9 cellular contexts compared by ENCODE assay signal in the genomic region with DNA sequence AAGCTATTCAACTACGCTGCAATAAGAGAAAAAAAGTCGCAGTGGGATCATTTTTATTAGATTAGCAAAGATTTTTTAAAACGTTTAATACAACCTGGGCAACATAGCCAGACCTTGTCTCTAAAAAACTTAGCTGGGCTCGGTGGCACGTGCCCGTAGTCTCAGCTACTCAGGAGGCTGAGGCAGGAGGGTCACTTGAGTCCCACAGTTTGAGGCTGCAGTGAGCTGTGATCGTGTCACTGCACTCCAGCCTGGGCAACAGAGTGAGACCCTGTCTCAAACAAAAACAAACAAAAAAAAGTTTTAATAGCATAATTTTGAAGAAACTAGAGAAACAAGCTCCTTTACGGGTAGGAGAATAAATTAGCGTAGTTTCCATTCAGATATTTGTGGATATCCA. TPM values are rescaled to one million over a fixed set of nuclear protein-coding genes. Genes with fewer than 3 reads are reported as not detected.
DNase-seq lines count a peak whose midpoint lies in the region; ATAC-seq, FAIRE-seq and TF ChIP-seq lines count a peak whose summit lies in the region.
"Had no signal": no experiment of that assay in that cellular context is flagged by ENCODE, and none has a peak within 500 bp of the region (broad histone marks: within the 10 kb centered on the region; RNA-seq: fewer than 3 reads in every experiment).

No MANE protein-coding gene starts in this region.

- no peak overlapping the region for H2BK12ac ChIP-seq in mesenchymal stem cell (ENCODE audit: low read length in 2 of 2)

- no peak overlapping the region for H2BK5ac ChIP-seq in mesenchymal stem cell (ENCODE audit: low read depth, low read length, poor library complexity, severe bottlenecking)

- intact Hi-C loops in A673 (cut with micrococcal nuclease; ENCODE audit: unreplicated experiment) = loop anchor here (5.0 to 10.0 kb wide), 2 partner anchors 132 to 235 kb away; a partner anchor contains a TSS
- intact Hi-C loops in kidney (cut with DNase I) = no loop called here
- intact Hi-C loops in adrenal gland (cut with DNase I) = no loop called here
- intact Hi-C loops in lower leg skin (cut with DNase I; ENCODE audit: low total_unique reads) = loop anchor here (10.0 kb wide), 1 partner anchor 235 kb away; no protein-coding TSS in a partner anchor

- peak overlapping the region; percentile 91 for H3K4me3 Mint-ChIP-seq in activated naive CD8-positive, alpha-beta T cell treated with anti-CD3 and anti-CD28 coated beads, Interleukin-2, amount 10 ng/mL, durations not matched to agents 7 days and 5 days

- H2AK5ac ChIP-seq in mesenchymal stem cell (ENCODE audit: low read length, severe bottlenecking) = no peak overlapping the region

- H3K9ac ChIP-seq in mesenchymal stem cell (ENCODE audit: low read length) (peak overlapping the region; percentile 96), kidney (ENCODE audit: low read length in 2 of 2) (peak overlapping the region in 1 of 2 donors; percentile 78)

- H3K4me1 ChIP-seq in A673 (ENCODE audit: insufficient read depth, low read length, poor library complexity, severe bottlenecking) = peaks cover 13% of the 10 kb centered on the region
- H3K4me1 ChIP-seq in mesenchymal stem cell (ENCODE audit: control insufficient read depth, insufficient read depth, low read depth, low read length) = peaks cover 7% of the 10 kb centered on the region
- peaks cover 0 to 3% of the 10 kb centered on the region in 2 donors for H3K4me1 ChIP-seq in kidney (ENCODE audit: control insufficient read depth in 1 of 2, insufficient read depth in 1 of 2, low read depth in 1 of 2, low read length in 2 of 2)
- H3K4me1 ChIP-seq in adrenal gland (replicated peaks in 1 of 2) = peaks cover 6 to 16% of the 10 kb centered on the region in 2 donors

- no peaks in the 10 kb centered on the region for H3K36me3 ChIP-seq in A673 (ENCODE audit: insufficient read depth, low read length, poor library complexity, severe bottlenecking)
- peaks cover 3 to 9% of the 10 kb centered on the region in 2 experiments for H3K36me3 ChIP-seq in mesenchymal stem cell (ENCODE audit: control insufficient read depth in 1 of 2, insufficient read depth in 2 of 2, low read depth in 1 of 2, low read length in 2 of 2)
- no peaks in the 10 kb centered on the region for H3K36me3 ChIP-seq in kidney (ENCODE audit: control insufficient read depth in 1 of 2, insufficient read depth in 2 of 2, low read length in 2 of 2)
- H3K36me3 ChIP-seq in adrenal gland (replicated peaks in 1 of 2) = no peaks in the 10 kb centered on the region

- no peak overlapping the region for H3K23ac ChIP-seq in mesenchymal stem cell (ENCODE audit: low read length in 2 of 2)

- H4K8ac ChIP-seq in mesenchymal stem cell (ENCODE audit: low read length) = no peak overlapping the region

- 97% methylated on average over 8 of the region's 9 CpGs for WGBS in mesenchymal stem cell
- WGBS in adrenal gland, 4 donors = 87 to 89% (median 88%) methylated on average over 9 of the region's 9 CpGs
- 88 to 90% methylated on average over 9 of the region's 9 CpGs for WGBS in lower leg skin, 2 donors

- no peak for ATAC-seq in activated naive CD8-positive, alpha-beta T cell treated with anti-CD3 and anti-CD28 coated beads, Interleukin-2, amount 10 ng/mL, durations not matched to agents 7 days and 5 days (ENCODE audit: low read depth)
- no peak for ATAC-seq in GM18519 (IDR thresholded peaks at IDR 0.05; ENCODE audit: low FRiP score, unreplicated experiment)

- no peak overlapping the region for H3K4ac ChIP-seq in mesenchymal stem cell (ENCODE audit: low read depth in 1 of 2, low read length in 2 of 2)

- TF ChIP-seq CTCF in A673 (conservative IDR thresholded peaks at IDR 0.05; ENCODE audit: low read depth, low read length) (no peak), HFF-Myc (IDR thresholded peaks at IDR 0.05; ENCODE audit: low read depth, low read length, missing control alignments) (no peak), kidney (IDR thresholded peaks at IDR 0.05; ENCODE audit: borderline replicate concordance, extremely low read depth, insufficient read depth) (no peak), adrenal gland (IDR thresholded peaks at IDR 0.05) (no peak), lower leg skin (IDR thresholded peaks at IDR 0.05) (no peak)

- POLR2A ChIA-PET in A673 (lab: Charles Lee; ENCODE audit: low non-redundant PET) = no interaction called here
- POLR2A ChIA-PET in activated naive CD8-positive, alpha-beta T cell treated with anti-CD3 and anti-CD28 coated beads, Interleukin-2, amount 10 ng/mL, durations not matched to agents 7 days and 5 days (lab: Charles Lee) = interaction anchor here (0.8 to 3.6 kb wide), 10 partner anchors 11 to 454 kb away, joined by 4 to 26 read pairs (median 6); a partner anchor contains a TSS

- peaks cover 19% of the 10 kb centered on the region for H3K79me1 ChIP-seq in mesenchymal stem cell (replicated peaks; ENCODE audit: low read length, poor library complexity, severe bottlenecking)

- H3K27ac Mint-ChIP-seq in activated naive CD8-positive, alpha-beta T cell treated with anti-CD3 and anti-CD28 coated beads, Interleukin-2, amount 10 ng/mL, durations not matched to agents 7 days and 5 days = no peak overlapping the region

- H3K36me3 Mint-ChIP-seq in activated naive CD8-positive, alpha-beta T cell treated with anti-CD3 and anti-CD28 coated beads, Interleukin-2, amount 10 ng/mL, durations not matched to agents 7 days and 5 days = no peaks in the 10 kb centered on the region

- no peaks in the 10 kb centered on the region for H3K9me3 Mint-ChIP-seq in activated naive CD8-positive, alpha-beta T cell treated with anti-CD3 and anti-CD28 coated beads, Interleukin-2, amount 10 ng/mL, durations not matched to agents 7 days and 5 days

- no peaks in the 10 kb centered on the region for H3K27me3 ChIP-seq in A673 (replicated peaks; ENCODE audit: insufficient read depth, low read depth, low read length, poor library complexity)
- H3K27me3 ChIP-seq in mesenchymal stem cell (ENCODE audit: control insufficient read depth in 1 of 2, insufficient read depth in 1 of 2, low read length in 2 of 2) = no peaks in the 10 kb centered on the region
- no peaks in the 10 kb centered on the region for H3K27me3 ChIP-seq in adrenal gland

- no peak overlapping the region for H3K18ac ChIP-seq in mesenchymal stem cell (ENCODE audit: low read depth in 1 of 2, low read length in 2 of 2)

- CTCF ChIA-PET in A673 (lab: Charles Lee) = no interaction called here

- H3K4me1 Mint-ChIP-seq in activated naive CD8-positive, alpha-beta T cell treated with anti-CD3 and anti-CD28 coated beads, Interleukin-2, amount 10 ng/mL, durations not matched to agents 7 days and 5 days = peaks cover 13% of the 10 kb centered on the region

- H2BK15ac ChIP-seq in mesenchymal stem cell (ENCODE audit: low read depth, poor library complexity, severe bottlenecking) = no peak overlapping the region

- peak overlapping the region; percentile 96 for H3K27ac ChIP-seq in A673 (ENCODE audit: low read depth, low read length, poor library complexity, severe bottlenecking)
- H3K27ac ChIP-seq in mesenchymal stem cell (ENCODE audit: low read length, poor library complexity, severe bottlenecking) = no peak overlapping the region
- no peak overlapping the region for H3K27ac ChIP-seq in kidney (ENCODE audit: low read depth in 2 of 2, low read length in 2 of 2)
- H3K27ac ChIP-seq in adrenal gland = peak overlapping the region in 1 of 5 donors; percentile 92

- no peak for FAIRE-seq in kidney (lab: Jason Lieb, UNC)

- no peaks in the 10 kb centered on the region for H3K9me3 ChIP-seq in A673 (ENCODE audit: low read depth, low read length, poor library complexity, severe bottlenecking)
- H3K9me3 ChIP-seq in mesenchymal stem cell (ENCODE audit: control insufficient read depth, low read length) = no peaks in the 10 kb centered on the region
- H3K9me3 ChIP-seq in kidney (ENCODE audit: control insufficient read depth in 1 of 2, low read length in 2 of 2) = no peaks in the 10 kb centered on the region
- H3K9me3 ChIP-seq in adrenal gland (replicated peaks in 1 of 3) = no peaks in the 10 kb centered on the region

- H4K91ac ChIP-seq in mesenchymal stem cell (ENCODE audit: low read length) = no peak overlapping the region

- no peaks in the 10 kb centered on the region for H3K27me3 Mint-ChIP-seq in activated naive CD8-positive, alpha-beta T cell treated with anti-CD3 and anti-CD28 coated beads, Interleukin-2, amount 10 ng/mL, durations not matched to agents 7 days and 5 days

- TF ChIP-seq POLR2A in adrenal gland (IDR thresholded peaks at IDR 0.05) (no peak), lower leg skin (IDR thresholded peaks at IDR 0.05) (no peak)

- no peak overlapping the region for H3K14ac ChIP-seq in mesenchymal stem cell (ENCODE audit: low read length in 2 of 2)

- H3K4me2 ChIP-seq in mesenchymal stem cell (ENCODE audit: low read length, poor library complexity, severe bottlenecking) = no peak overlapping the region

- no TSS peak for BruUV-seq in A673 (replicated peaks; lab: Mats Ljungman, UMichigan)

- no peak overlapping the region for H2AFZ ChIP-seq in mesenchymal stem cell (ENCODE audit: low read depth, low read length)

- DNase-seq in A673 (ENCODE audit: low spot score) = no peak
- DNase-seq in HFF-Myc (ENCODE audit: extremely low read depth, low read depth) = no peak
- no peak for DNase-seq in activated naive CD8-positive, alpha-beta T cell treated with anti-CD3 and anti-CD28 coated beads, Interleukin-2, amount 10 ng/mL, durations not matched to agents 7 days and 5 days
- no peak for DNase-seq in mesenchymal stem cell
- DNase-seq in kidney = no peak
- no peak for DNase-seq in adrenal gland
- no peak for DNase-seq in lower leg skin (ENCODE audit: low spot score in 2 of 2)
- DNase-seq: NCI-H226 had no signal

- H2BK120ac ChIP-seq in mesenchymal stem cell (ENCODE audit: low read depth, low read length) = no peak overlapping the region

- H3K4me3 ChIP-seq in A673 (ENCODE audit: low read depth, low read length, poor library complexity, severe bottlenecking) (peak overlapping the region; percentile 81), HFF-Myc (replicated peaks; ENCODE audit: low read depth, low read length) (peak overlapping the region; percentile 61), mesenchymal stem cell (ENCODE audit: insufficient read depth in 1 of 2, low read depth in 1 of 2, low read length in 2 of 2) (peak overlapping the region in 1 of 2 experiments; percentile 80), kidney (ENCODE audit: low read length in 2 of 2) (peak overlapping the region in 1 of 2 donors; percentile 82), adrenal gland (peak overlapping the region in 1 of 4 donors; percentile 83), lower leg skin (ENCODE audit: low read depth, poor library complexity, severe bottlenecking) (no peak overlapping the region)

RNA-seq across cellular contexts. Expression of a gene that starts 1.0 kb away (rescaled TPM):
- total RNA-seq in A673 (2021) = 16.7 and 17.8 TPM in 2 replicates
- total RNA-seq in activated naive CD8-positive, alpha-beta T cell treated with anti-CD3 and anti-CD28 coated beads, Interleukin-2, amount 10 ng/mL, durations not matched to agents 7 days and 5 days = 10 to 100 TPM; 14.2 to 14.8 TPM
- 2.5 TPM for polyA plus RNA-seq in mesenchymal stem cell (2013, experiment 1 of 2)
- polyA plus RNA-seq in mesenchymal stem cell (2013, experiment 2 of 2) = 2.1 TPM
- total RNA-seq in kidney = 8.4 TPM
- polyA plus RNA-seq in kidney (ENCODE audit: insufficient read depth, low read depth, low replicate concordance) = 1.3 TPM
- 1 to 10 TPM; 3.4 to 6.7 (median 4.0) TPM for total RNA-seq in adrenal gland
- 1 to 10 TPM; 2.9 to 6.4 (median 3.5) TPM for polyA plus RNA-seq in adrenal gland
- total RNA-seq in lower leg skin = 10 to 100 TPM in 2 of 4 donors, 1 to 10 TPM in 2; 4.7 to 26.9 (median 9.1) TPM

Comparison
In these comparisons a context has a peak if more than half of its experiments do, and no peak if none do; other contexts are left out.
1. intact Hi-C loops: an anchor here in A673 (5.0 to 10.0 kb wide) and lower leg skin (10.0 kb wide); none called in kidney and adrenal gland.